ENCODE assay signal across 12 cellular contexts in genomic region chr19:18172331-18173053, GRCh38. TPM values are rescaled to one million over a fixed set of nuclear protein-coding genes. Genes with fewer than 3 reads are reported as not detected.
A peak's percentile ranks its signal among the peaks of the same experiment; 100 is the strongest.
DNase-seq lines count a peak whose midpoint lies in the region; ATAC-seq and FAIRE-seq lines count a peak whose summit lies in the region.
"Had no signal": no experiment of that assay in that cellular context is flagged by ENCODE, and none has a peak within 500 bp of the region (broad histone marks: within the 10 kb centered on the region; RNA-seq: fewer than 3 reads in every experiment).

No MANE protein-coding gene starts in this region.

- peaks cover 43% of the 10 kb centered on the region for H3K4me1 Mint-ChIP-seq in stimulated activated naive CD8-positive, alpha-beta T cell treated with anti-CD3 and anti-CD28 coated beads, Interleukin-15, amount 100 ng/mL, for 72 hours
- H3K4me1 Mint-ChIP-seq in activated naive CD8-positive, alpha-beta T cell treated with anti-CD3 and anti-CD28 coated beads, Interleukin-2, amount 10 ng/mL, durations not matched to agents 7 days and 5 days, result peaks cover 32% of the 10 kb centered on the region
- peaks cover 60 to 89% (median 86%) of the 10 kb centered on the region in 3 donors for H3K4me1 Mint-ChIP-seq in naive B cell

- H3K9me3 Mint-ChIP-seq in stimulated activated naive CD8-positive, alpha-beta T cell treated with anti-CD3 and anti-CD28 coated beads, Interleukin-15, amount 100 ng/mL, for 72 hours, result no peaks in the 10 kb centered on the region
- H3K9me3 Mint-ChIP-seq in activated naive CD8-positive, alpha-beta T cell treated with anti-CD3 and anti-CD28 coated beads, Interleukin-2, amount 10 ng/mL, durations not matched to agents 7 days and 5 days, result no peaks in the 10 kb centered on the region
- no peaks in the 10 kb centered on the region for H3K9me3 Mint-ChIP-seq in naive B cell

- FAIRE-seq in RCC 7860 (lab: Jason Lieb, UNC), result no peak
- FAIRE-seq: urothelium cell line had no signal

- peak overlapping the region; percentile 66 to 68 for H3K4me3 Mint-ChIP-seq in stimulated activated naive CD8-positive, alpha-beta T cell treated with anti-CD3 and anti-CD28 coated beads, Interleukin-15, amount 100 ng/mL, for 72 hours
- H3K4me3 Mint-ChIP-seq in activated naive CD8-positive, alpha-beta T cell treated with anti-CD3 and anti-CD28 coated beads, Interleukin-2, amount 10 ng/mL, durations not matched to agents 7 days and 5 days, result peak overlapping the region; percentile 54
- peak overlapping the region; percentile 93 to 99 (median 96) for H3K4me3 Mint-ChIP-seq in naive B cell

- no peak for DNase-seq in stimulated activated naive CD8-positive, alpha-beta T cell treated with anti-CD3 and anti-CD28 coated beads, Interleukin-15, amount 100 ng/mL, for 72 hours
- DNase-seq in stimulated activated naive CD8-positive, alpha-beta T cell treated with anti-CD3 and anti-CD28 coated beads, Interleukin-15, Interleukin-2, amounts not matched to agents 100 U/mL and 50 U/mL, for 24 hours, result no peak
- no peak for DNase-seq in activated naive CD8-positive, alpha-beta T cell treated with anti-CD3 and anti-CD28 coated beads, Interleukin-2, amount 10 ng/mL, durations not matched to agents 7 days and 5 days
- DNase-seq in naive B cell (no peak), NCI-H128 (lab: John Stamatoyannopoulos, UW; ENCODE audit: unreplicated experiment) (no peak), RCC 7860 (ENCODE audit: low spot score) (no peak), NOMO-1 (lab: John Stamatoyannopoulos, UW; ENCODE audit: unreplicated experiment in 2 of 2) (no peak)
- DNase-seq: amniotic stem cell, NCI-H1930, PC-3 had no signal

- H3K27me3 Mint-ChIP-seq in stimulated activated naive CD8-positive, alpha-beta T cell treated with anti-CD3 and anti-CD28 coated beads, Interleukin-15, amount 100 ng/mL, for 72 hours, result no peaks in the 10 kb centered on the region
- no peaks in the 10 kb centered on the region for H3K27me3 Mint-ChIP-seq in activated naive CD8-positive, alpha-beta T cell treated with anti-CD3 and anti-CD28 coated beads, Interleukin-2, amount 10 ng/mL, durations not matched to agents 7 days and 5 days
- no peaks in the 10 kb centered on the region for H3K27me3 Mint-ChIP-seq in naive B cell

- POLR2A ChIA-PET in activated naive CD8-positive, alpha-beta T cell treated with anti-CD3 and anti-CD28 coated beads, Interleukin-2, amount 10 ng/mL, durations not matched to agents 7 days and 5 days (lab: Charles Lee), result interaction anchor here (0.6 to 0.7 kb wide), 2 partner anchors 240 to 317 kb away, joined by 3 to 4 read pairs; partner anchors contain the start of gene CCDC124

- H3K27ac Mint-ChIP-seq in stimulated activated naive CD8-positive, alpha-beta T cell treated with anti-CD3 and anti-CD28 coated beads, Interleukin-15, amount 100 ng/mL, for 72 hours, result peak overlapping the region; percentile 68 to 80
- H3K27ac Mint-ChIP-seq in activated naive CD8-positive, alpha-beta T cell treated with anti-CD3 and anti-CD28 coated beads, Interleukin-2, amount 10 ng/mL, durations not matched to agents 7 days and 5 days, result peak overlapping the region; percentile 70
- H3K27ac Mint-ChIP-seq in naive B cell, result peak overlapping the region; percentile 99 to 100 (median 99)

- ATAC-seq in stimulated activated naive CD8-positive, alpha-beta T cell treated with anti-CD3 and anti-CD28 coated beads, Interleukin-15, amount 100 ng/mL, for 72 hours, result no peak
- no peak for ATAC-seq in stimulated activated naive CD8-positive, alpha-beta T cell treated with anti-CD3 and anti-CD28 coated beads, Interleukin-15, Interleukin-2, amounts not matched to agents 100 U/mL and 50 U/mL, for 24 hours
- no peak for ATAC-seq in activated naive CD8-positive, alpha-beta T cell treated with anti-CD3 and anti-CD28 coated beads, Interleukin-2, amount 10 ng/mL, durations not matched to agents 7 days and 5 days (ENCODE audit: low read depth)
- ATAC-seq in naive B cell (ENCODE audit: low read depth in 2 of 2) (no peak), HG03108 (IDR thresholded peaks at IDR 0.05; ENCODE audit: unreplicated experiment) (no peak)

- peaks cover 16% of the 10 kb centered on the region for H3K36me3 Mint-ChIP-seq in activated naive CD8-positive, alpha-beta T cell treated with anti-CD3 and anti-CD28 coated beads, Interleukin-2, amount 10 ng/mL, durations not matched to agents 7 days and 5 days
- H3K36me3 Mint-ChIP-seq in naive B cell, result peaks cover 4 to 15% of the 10 kb centered on the region in 2 donors

RNA-seq across cellular contexts. Expression of gene IFI30, which starts 1.1 kb away (rescaled TPM):
- 10 to 100 TPM; 78.8 to 80.8 TPM for total RNA-seq in activated naive CD8-positive, alpha-beta T cell treated with anti-CD3 and anti-CD28 coated beads, Interleukin-2, amount 10 ng/mL, durations not matched to agents 7 days and 5 days
- 100 to 1,000 TPM; 107 to 293 (median 206) TPM for polyA plus RNA-seq in naive B cell (ENCODE audit: low read depth in 6 of 6)

RNA-seq across cellular contexts. Expression of gene PIK3R2, which starts 19.5 kb away (rescaled TPM):
- total RNA-seq in activated naive CD8-positive, alpha-beta T cell treated with anti-CD3 and anti-CD28 coated beads, Interleukin-2, amount 10 ng/mL, durations not matched to agents 7 days and 5 days, result 10 to 100 TPM; 11.4 to 12.9 TPM
- 1 to 10 TPM; 1.2 to 5.7 (median 2.3) TPM for polyA plus RNA-seq in naive B cell (ENCODE audit: low read depth in 6 of 6)

RNA-seq across cellular contexts. Expression of gene MPV17L2, which starts 20.5 kb away (rescaled TPM):
- total RNA-seq in activated naive CD8-positive, alpha-beta T cell treated with anti-CD3 and anti-CD28 coated beads, Interleukin-2, amount 10 ng/mL, durations not matched to agents 7 days and 5 days, result 1 to 10 TPM; 5.8 to 6.5 TPM
- polyA plus RNA-seq in naive B cell (ENCODE audit: low read depth in 6 of 6), result 10 to 100 TPM in 3 of 6 donors, 1 to 10 TPM in 3; 1.8 to 12.0 (median 10.2) TPM

RNA-seq across cellular contexts. Expression of gene RAB3A, which starts 31.4 kb away (rescaled TPM):
- total RNA-seq in activated naive CD8-positive, alpha-beta T cell treated with anti-CD3 and anti-CD28 coated beads, Interleukin-2, amount 10 ng/mL, durations not matched to agents 7 days and 5 days, result 1 to 10 TPM; 3.0 to 6.1 TPM
- polyA plus RNA-seq in naive B cell (ENCODE audit: low read depth in 6 of 6), result 1 to 10 TPM in 3 of 6 donors, under 1 TPM in 3; 0.21 to 2.8 (median 0.80) TPM

RNA-seq across cellular contexts. Expression of gene PDE4C, which starts 53.7 kb away (rescaled TPM):
- under 1 TPM in 1 of 2 experiments, not detected in 1; 0.65 TPM for total RNA-seq in activated naive CD8-positive, alpha-beta T cell treated with anti-CD3 and anti-CD28 coated beads, Interleukin-2, amount 10 ng/mL, durations not matched to agents 7 days and 5 days
- polyA plus RNA-seq in naive B cell (ENCODE audit: low read depth in 6 of 6), result not detected
